In the genomic region with DNA sequence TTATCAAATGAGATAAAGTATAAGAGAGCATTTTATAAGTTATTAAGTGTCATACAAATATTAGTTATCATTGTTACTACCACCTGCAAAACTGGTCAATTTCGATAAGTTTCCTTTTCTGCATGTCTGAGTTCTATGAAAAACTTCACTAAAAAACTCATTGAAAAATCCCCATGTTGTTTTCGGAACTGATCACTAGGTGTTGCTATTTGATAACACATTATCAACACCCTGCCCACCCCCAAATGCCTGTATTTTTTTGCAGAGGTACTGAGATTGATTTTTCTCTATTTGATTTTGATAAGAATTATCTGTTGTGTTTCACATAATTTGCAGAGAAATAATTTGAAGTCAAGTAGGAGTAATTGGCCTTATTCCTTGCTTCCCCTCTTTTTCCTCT, we compare ENCODE assay signal across 8 cellular contexts. TPM values are rescaled to one million over a fixed set of nuclear protein-coding genes. Genes with fewer than 3 reads are reported as not detected.
DNase-seq lines count a peak whose midpoint lies in the region; ATAC-seq and TF ChIP-seq lines count a peak whose summit lies in the region.

No MANE protein-coding gene starts in this region.

- intact Hi-C loops in CD8-positive, alpha-beta T cell (cut with DNase I, micrococcal nuclease) = loop anchor here (1.0 to 10.0 kb wide), 7 partner anchors 192 to 904 kb away; no protein-coding TSS in a partner anchor
- intact Hi-C loops in breast epithelium (cut with DNase I; ENCODE audit: low total_unique reads) (no loop called here), posterior vena cava (cut with DNase I) (loop anchor here (5.0 to 10.0 kb wide), 2 partner anchors 295 to 902 kb away; no protein-coding TSS in a partner anchor)
- intact Hi-C loops in naive thymus-derived CD4-positive, alpha-beta T cell (cut with micrococcal nuclease) = loop anchor here (1.0 to 5.0 kb wide), 5 partner anchors 289 to 905 kb away; no protein-coding TSS in a partner anchor

- H3K27ac ChIP-seq in CD8-positive, alpha-beta T cell (ENCODE audit: low read depth, low read length) = no peak overlapping the region
- H3K27ac ChIP-seq in breast epithelium = no peak overlapping the region
- no peak overlapping the region for H3K27ac ChIP-seq in naive thymus-derived CD4-positive, alpha-beta T cell (ENCODE audit: low read depth, low read length)

- H3K9me3 ChIP-seq in CD8-positive, alpha-beta T cell (ENCODE audit: low read length) = no peaks in the 10 kb centered on the region
- H3K9me3 ChIP-seq in breast epithelium = no peaks in the 10 kb centered on the region
- H3K9me3 ChIP-seq in naive thymus-derived CD4-positive, alpha-beta T cell (ENCODE audit: control insufficient read depth in 2 of 3, low read length in 3 of 3) = no peaks in the 10 kb centered on the region

- no peak overlapping the region for H3K4me3 Mint-ChIP-seq in CD8-positive, alpha-beta T cell
- H3K4me3 Mint-ChIP-seq in naive thymus-derived CD4-positive, alpha-beta T cell = no peak overlapping the region

- TF ChIP-seq POLR2A in breast epithelium (IDR thresholded peaks at IDR 0.05) = no peak

- H3K36me3 ChIP-seq in CD8-positive, alpha-beta T cell (ENCODE audit: insufficient read depth, low read length) = no peaks in the 10 kb centered on the region
- no peaks in the 10 kb centered on the region for H3K36me3 ChIP-seq in breast epithelium
- no peaks in the 10 kb centered on the region for H3K36me3 ChIP-seq in naive thymus-derived CD4-positive, alpha-beta T cell (ENCODE audit: control insufficient read depth in 2 of 3, insufficient read depth in 3 of 3, low read length in 3 of 3)

- peak; percentile 62 for TF ChIP-seq CTCF in CD8-positive, alpha-beta T cell (IDR thresholded peaks at IDR 0.05)
- TF ChIP-seq CTCF in breast epithelium (IDR thresholded peaks at IDR 0.05) = peak in 2 of 3 donors; percentile 40 to 60

- H3K36me3 Mint-ChIP-seq in CD8-positive, alpha-beta T cell = no peaks in the 10 kb centered on the region
- H3K36me3 Mint-ChIP-seq in naive thymus-derived CD4-positive, alpha-beta T cell = no peaks in the 10 kb centered on the region

- H3K9me3 Mint-ChIP-seq in CD8-positive, alpha-beta T cell = no peaks in the 10 kb centered on the region
- H3K9me3 Mint-ChIP-seq in naive thymus-derived CD4-positive, alpha-beta T cell = peaks cover 0 to 7% (median 0%) of the 10 kb centered on the region in 11 donors

- no peaks in the 10 kb centered on the region for H3K27me3 Mint-ChIP-seq in CD8-positive, alpha-beta T cell (ENCODE audit: low read depth)
- H3K27me3 Mint-ChIP-seq in naive thymus-derived CD4-positive, alpha-beta T cell = peaks cover 0 to 2% (median 0%) of the 10 kb centered on the region in 5 donors

- no peak overlapping the region for H3K4me3 ChIP-seq in CD8-positive, alpha-beta T cell (ENCODE audit: low read depth, low read length)
- no peak overlapping the region for H3K4me3 ChIP-seq in Jurkat, Clone E6-1 (ENCODE audit: low read length)
- H3K4me3 ChIP-seq in breast epithelium = no peak overlapping the region
- H3K4me3 ChIP-seq in naive thymus-derived CD4-positive, alpha-beta T cell (ENCODE audit: low read length) = no peak overlapping the region

- POLR2A ChIA-PET in CD8-positive, alpha-beta T cell (lab: Charles Lee) = no interaction called here
- POLR2A ChIA-PET in naive thymus-derived CD4-positive, alpha-beta T cell (lab: Charles Lee) = no interaction called here

- H3K4me1 ChIP-seq in CD8-positive, alpha-beta T cell (ENCODE audit: insufficient read depth, low read length) = no peaks in the 10 kb centered on the region
- H3K4me1 ChIP-seq in breast epithelium = no peaks in the 10 kb centered on the region
- H3K4me1 ChIP-seq in naive thymus-derived CD4-positive, alpha-beta T cell (ENCODE audit: control insufficient read depth in 2 of 2, insufficient read depth in 2 of 2, low read length in 2 of 2) = no peaks in the 10 kb centered on the region

- no peak for DNase-seq in CD8-positive, alpha-beta T cell
- peak; percentile 26 for DNase-seq in Jurkat, Clone E6-1 (ENCODE audit: low read depth, low spot score)
- no peak for DNase-seq in breast epithelium (ENCODE audit: low spot score in 2 of 2)
- peak in 6 of 9 donors; percentile 7 to 44 (median 27) for DNase-seq in naive thymus-derived CD4-positive, alpha-beta T cell
- DNase-seq in hippocampal formation (lab: John Stamatoyannopoulos, UW) = no peak
- DNase-seq in posterior vena cava (ENCODE audit: low spot score) = no peak

- H3K4me1 Mint-ChIP-seq in CD8-positive, alpha-beta T cell (ENCODE audit: low read depth) = no peaks in the 10 kb centered on the region
- peaks cover 0 to 17% (median 0%) of the 10 kb centered on the region in 7 donors for H3K4me1 Mint-ChIP-seq in naive thymus-derived CD4-positive, alpha-beta T cell

- H3K27ac Mint-ChIP-seq in CD8-positive, alpha-beta T cell = no peak overlapping the region
- H3K27ac Mint-ChIP-seq in naive thymus-derived CD4-positive, alpha-beta T cell = no peak overlapping the region

- CTCF ChIA-PET in CD8-positive, alpha-beta T cell (lab: Charles Lee) = interaction anchor here (0.7 to 4.0 kb wide), 6 partner anchors 297 to 908 kb away, joined by 3 to 24 read pairs (median 4); no protein-coding TSS in a partner anchor
- CTCF ChIA-PET in naive thymus-derived CD4-positive, alpha-beta T cell (lab: Charles Lee) = interaction anchor here (0.9 to 1.3 kb wide), 2 partner anchors 297 to 328 kb away, joined by 5 to 6 read pairs; no protein-coding TSS in a partner anchor

- no peak for ATAC-seq in CD8-positive, alpha-beta T cell
- no peak for ATAC-seq in naive thymus-derived CD4-positive, alpha-beta T cell
- ATAC-seq in HG02981 (IDR thresholded peaks at IDR 0.05; ENCODE audit: unreplicated experiment) (no peak), HG03520 (IDR thresholded peaks at IDR 0.05; ENCODE audit: unreplicated experiment) (no peak)

- H3K27me3 ChIP-seq in CD8-positive, alpha-beta T cell (ENCODE audit: insufficient read depth, low read length) = no peaks in the 10 kb centered on the region
- no peaks in the 10 kb centered on the region for H3K27me3 ChIP-seq in breast epithelium
- H3K27me3 ChIP-seq in naive thymus-derived CD4-positive, alpha-beta T cell (ENCODE audit: control insufficient read depth in 2 of 2, insufficient read depth in 2 of 2, low read length in 2 of 2) = no peaks in the 10 kb centered on the region

RNA-seq across cellular contexts. Expression of gene DISP1, which starts 22.1 kb away (rescaled TPM):
- total RNA-seq in CD8-positive, alpha-beta T cell = 1 to 10 TPM in 1 of 2 experiments, under 1 TPM in 1; 0.73 to 1.0 TPM
- polyA plus RNA-seq in Jurkat, Clone E6-1 (2012; ENCODE audit: insufficient read depth, insufficient read length) = 1.0 TPM
- total RNA-seq in breast epithelium (10 to 100 TPM in 2 of 3 donors, 1 to 10 TPM in 1; 7.5 to 17.1 (median 10.5) TPM), posterior vena cava (1 to 10 TPM; 8.0 to 8.8 TPM)
- total RNA-seq in naive thymus-derived CD4-positive, alpha-beta T cell = 1 to 10 TPM; 1.7 to 4.6 (median 3.0) TPM
- 1 to 10 TPM; 1.8 to 3.6 TPM for polyA plus RNA-seq in naive thymus-derived CD4-positive, alpha-beta T cell

RNA-seq across cellular contexts. Expression of gene FAM177B, which starts 55.7 kb away (rescaled TPM):
- total RNA-seq in CD8-positive, alpha-beta T cell = not detected
- polyA plus RNA-seq in Jurkat, Clone E6-1 (2012; ENCODE audit: insufficient read depth, insufficient read length) = not detected
- total RNA-seq in breast epithelium = 1 to 10 TPM; 1.4 to 2.3 (median 2.3) TPM
- total RNA-seq in naive thymus-derived CD4-positive, alpha-beta T cell = not detected
- not detected for polyA plus RNA-seq in naive thymus-derived CD4-positive, alpha-beta T cell
- not detected for total RNA-seq in posterior vena cava

Comparison
In these comparisons a context has a peak if more than half of its experiments do, and no peak if none do; other contexts are left out.
1. DNase-seq: peak in Jurkat, Clone E6-1 (single experiment) and naive thymus-derived CD4-positive, alpha-beta T cell (6 of 9); none in CD8-positive, alpha-beta T cell (0 of 7), breast epithelium (0 of 2), hippocampal formation (0 of 2) and posterior vena cava (single experiment).